In genomic region chr7:28640026-28640425, GRCh38 we compare ENCODE assay signal across 27 cellular contexts.
DNase-seq lines count a peak whose midpoint lies in the region; ATAC-seq, FAIRE-seq and TF ChIP-seq lines count a peak whose summit lies in the region.
"Had no signal": no experiment of that assay in that cellular context is flagged by ENCODE, and none has a peak within 500 bp of the region (broad histone marks: within the 10 kb centered on the region; RNA-seq: fewer than 3 reads in every experiment).

No MANE protein-coding gene starts in this region.

- H3K4me2 ChIP-seq in H1 (ENCODE audit: insufficient read depth in 1 of 2, low read depth in 2 of 2, low read length in 2 of 2): no peak overlapping the region
- no peak overlapping the region for H3K4me2 ChIP-seq in hepatocyte
- H3K4me2 ChIP-seq in trophoblast cell (ENCODE audit: low read length): no peak overlapping the region
- H3K4me2 ChIP-seq: BLaER1 had no signal

- no peak for TF ChIP-seq EP300 in H1 (IDR thresholded peaks at IDR 0.05; ENCODE audit: borderline replicate concordance in 1 of 2, low read depth in 2 of 2, low read length in 2 of 2)

- WGBS in H1 (ENCODE audit: extremely low coverage in 1 of 2, insufficient coverage in 1 of 2, insufficient read length in 1 of 2, insufficient replicate concordance in 2 of 2, low coverage in 1 of 2, low lambda C conversion rate in 2 of 2, missing lambda C conversion rate in 1 of 2), 2 experiments: 89% methylated on average over 3 of the region's 3 CpGs; no CpG with 5 or more reads in 1 of the 2 experiments
- WGBS in hepatocyte (ENCODE audit: low lambda C conversion rate, missing lambda C conversion rate): 71% methylated on average over 3 of the region's 3 CpGs
- no CpG with 5 or more reads among the region's 3 CpGs for WGBS in trophoblast cell (ENCODE audit: extremely low coverage, insufficient coverage, insufficient read length)

- H4K12ac ChIP-seq in trophoblast cell (ENCODE audit: low read depth, low read length): no peak overlapping the region

- H2AFZ ChIP-seq in H1 (ENCODE audit: low read length): no peak overlapping the region
- no peak overlapping the region for H2AFZ ChIP-seq in hepatocyte
- H2AFZ ChIP-seq in trophoblast cell (ENCODE audit: insufficient read depth, low read length, poor library complexity): no peak overlapping the region

- no peaks in the 10 kb centered on the region for H3K36me3 ChIP-seq in H1 (ENCODE audit: control insufficient read depth in 2 of 4, insufficient read depth in 4 of 4, low read length in 3 of 4)
- no peaks in the 10 kb centered on the region for H3K36me3 ChIP-seq in hepatocyte (replicated peaks; ENCODE audit: insufficient read depth, low read depth)
- no peaks in the 10 kb centered on the region for H3K36me3 ChIP-seq in trophoblast cell (ENCODE audit: control insufficient read depth in 1 of 2, insufficient read depth in 2 of 2, low read length in 2 of 2)
- H3K36me3 ChIP-seq: BE2C, BLaER1 had no signal

- H3K9ac ChIP-seq in H1 (replicated peaks in 1 of 4; ENCODE audit: extremely low read depth in 1 of 4, low read depth in 3 of 4, low read length in 3 of 4): no peak overlapping the region
- no peak overlapping the region for H3K9ac ChIP-seq in trophoblast cell (ENCODE audit: low read length)
- H3K9ac ChIP-seq: BLaER1 had no signal

- no peak overlapping the region for H2BK20ac ChIP-seq in H1 (ENCODE audit: low read length)

- H3K23ac ChIP-seq in H1 (ENCODE audit: insufficient read length) (no peak overlapping the region), trophoblast cell (ENCODE audit: low read length) (no peak overlapping the region)

- 0 out of 2 replicates have a peak overlapping the region, but pooled peaks have one; percentile 9 for H2BK15ac ChIP-seq in H1 (ENCODE audit: low read length)

- H3K56ac ChIP-seq in H1 (replicated peaks; ENCODE audit: insufficient read length, low read depth, low read length): no peak overlapping the region

- no peak overlapping the region for H2BK12ac ChIP-seq in H1 (ENCODE audit: low read depth, low read length)
- no peak overlapping the region for H2BK12ac ChIP-seq in trophoblast cell (ENCODE audit: low read length)

- H3K23me2 ChIP-seq in H1 (ENCODE audit: low read depth, low read length): no peaks in the 10 kb centered on the region

- TF ChIP-seq CTCF in H1 (IDR thresholded peaks at IDR 0.05; ENCODE audit: control extremely low read depth in 1 of 3, insufficient read depth in 1 of 3, low read depth in 1 of 3, low read length in 3 of 3) (no peak), hepatocyte (IDR thresholded peaks at IDR 0.05; ENCODE audit: poor library complexity) (no peak)

- no peak overlapping the region for H3K14ac ChIP-seq in H1 (ENCODE audit: insufficient read length)
- no peak overlapping the region for H3K14ac ChIP-seq in trophoblast cell (ENCODE audit: low read length)

- no peak for DNase-seq in H1 (ENCODE audit: low read depth in 1 of 2, low spot score in 2 of 2)
- DNase-seq in hepatocyte (ENCODE audit: low spot score): peak; percentile 33
- DNase-seq in trophoblast cell: peak; percentile 92 to 97
- no peak for DNase-seq in cardiac septum (ENCODE audit: low spot score)
- DNase-seq in NCI-H1694 treated with DMSO at 0.1 percent for 48 hours (lab: John Stamatoyannopoulos, UW): no peak
- DNase-seq: 8988T; ACHN; BE2C; C1 segment of cervical spinal cord; CD4-positive, alpha-beta memory T cell; CD4-positive, CD25-positive, alpha-beta regulatory T cell; CD8-positive, alpha-beta memory T cell; COR-L47; DMS 273 treated with DMSO at 0.1 percent for 48 hours; DMS153; DMS53; DMS79; DND-41; EL; GDM1 had no signal

- no peak for TF ChIP-seq POLR2A in H1 (IDR thresholded peaks at IDR 0.05; ENCODE audit: control extremely low read depth in 1 of 2, low read depth in 2 of 2, low read length in 2 of 2)

- POLR2A ChIA-PET in H1 (lab: Charles Lee; ENCODE audit: partially characterized antibody): no interaction called here

- H3K4me3 ChIP-seq in H1 (ENCODE audit: extremely low read depth in 1 of 4, insufficient read depth in 2 of 4, low read depth in 3 of 4, low read length in 4 of 4) (no peak overlapping the region), hepatocyte (no peak overlapping the region), trophoblast cell (ENCODE audit: low read depth, low read length) (no peak overlapping the region)
- H3K4me3 ChIP-seq: BLaER1, GM12878 had no signal

- H3K79me2 ChIP-seq in H1 (ENCODE audit: control insufficient read depth in 1 of 2, insufficient read depth in 2 of 2, low read length in 2 of 2): no peaks in the 10 kb centered on the region
- no peaks in the 10 kb centered on the region for H3K79me2 ChIP-seq in hepatocyte
- peaks cover 2% of the 10 kb centered on the region for H3K79me2 ChIP-seq in trophoblast cell (ENCODE audit: control insufficient read depth, insufficient read depth, low read length, poor library complexity)

- H3K9me3 ChIP-seq in H1 (ENCODE audit: insufficient read depth in 2 of 2, low read depth in 1 of 2, low read length in 1 of 2) (no peaks in the 10 kb centered on the region), hepatocyte (ENCODE audit: low read depth) (no peaks in the 10 kb centered on the region), trophoblast cell (ENCODE audit: insufficient read depth, low read depth, low read length) (no peaks in the 10 kb centered on the region)
- H3K9me3 ChIP-seq: BE2C, BLaER1 had no signal

- no peak overlapping the region for H3K18ac ChIP-seq in H1 (ENCODE audit: extremely low read depth, low read length)
- H3K18ac ChIP-seq in trophoblast cell (ENCODE audit: low read length): no peak overlapping the region

- H3K79me1 ChIP-seq in H1 (ENCODE audit: low read depth, low read length) (no peaks in the 10 kb centered on the region), trophoblast cell (ENCODE audit: low read length) (peaks cover 8% of the 10 kb centered on the region)

- H2BK120ac ChIP-seq in H1 (replicated peaks; ENCODE audit: low read depth, low read length) (no peak overlapping the region), trophoblast cell (ENCODE audit: insufficient read depth, low read length, poor library complexity) (no peak overlapping the region)

- H4K5ac ChIP-seq in H1 (ENCODE audit: insufficient read length, low read depth, low read length): no peak overlapping the region

- ATAC-seq in GM19397 (IDR thresholded peaks at IDR 0.05; ENCODE audit: unreplicated experiment) (no peak), GM21526 (IDR thresholded peaks at IDR 0.05; ENCODE audit: low FRiP score, unreplicated experiment) (no peak)
- ATAC-seq: GM12878 had no signal

- no peak overlapping the region for H4K8ac ChIP-seq in H1 (ENCODE audit: extremely low read depth, insufficient read depth, low read length)
- no peak overlapping the region for H4K8ac ChIP-seq in trophoblast cell (ENCODE audit: low read depth, low read length)

- H4K20me1 ChIP-seq in H1 (replicated peaks in 1 of 2; ENCODE audit: control insufficient read depth in 1 of 2, insufficient read depth in 2 of 2, low read length in 2 of 2) (no peaks in the 10 kb centered on the region), hepatocyte (ENCODE audit: insufficient read depth, poor library complexity, severe bottlenecking) (no peaks in the 10 kb centered on the region)
- H4K20me1 ChIP-seq: BLaER1 had no signal

- FAIRE-seq in H1 (lab: Jason Lieb, UNC): no peak
- FAIRE-seq: A204.1, GM12878, GM12892, GM18507 had no signal

- H2AK5ac ChIP-seq in H1 (ENCODE audit: low read depth, low read length) (no peak overlapping the region), trophoblast cell (ENCODE audit: low read length) (no peak overlapping the region)

- peaks cover 3 to 10% (median 6%) of the 10 kb centered on the region in 4 experiments; a peak in 3 of 7 replicates for H3K4me1 ChIP-seq in H1 (replicated peaks in 1 of 4; ENCODE audit: control insufficient read depth in 3 of 4, insufficient read depth in 4 of 4, low read length in 3 of 4)
- H3K4me1 ChIP-seq in hepatocyte (ENCODE audit: insufficient read depth): peaks cover 4% of the 10 kb centered on the region
- H3K4me1 ChIP-seq in trophoblast cell (ENCODE audit: control insufficient read depth in 1 of 2, insufficient read depth in 2 of 2, low read length in 2 of 2): peaks cover 7 to 12% of the 10 kb centered on the region in 2 experiments
- H3K4me1 ChIP-seq: BE2C, BLaER1 had no signal

- no peaks in the 10 kb centered on the region for H3K27me3 ChIP-seq in H1 (replicated peaks in 1 of 4; ENCODE audit: control insufficient read depth in 3 of 4, extremely low read depth in 1 of 4, insufficient read depth in 3 of 4, low read length in 3 of 4)
- H3K27me3 ChIP-seq in hepatocyte: no peaks in the 10 kb centered on the region
- no peaks in the 10 kb centered on the region for H3K27me3 ChIP-seq in trophoblast cell (ENCODE audit: insufficient read depth, low read length)
- H3K27me3 ChIP-seq: BE2C, BLaER1 had no signal

- no peak overlapping the region for H3K27ac ChIP-seq in H1 (ENCODE audit: low read depth, low read length)
- peak overlapping the region; percentile 21 for H3K27ac ChIP-seq in hepatocyte
- H3K27ac ChIP-seq in trophoblast cell (ENCODE audit: low read depth, low read length): no peak overlapping the region
- H3K27ac ChIP-seq: BLaER1 had no signal

- H2BK5ac ChIP-seq in H1 (ENCODE audit: low read depth, low read length) (no peak overlapping the region), trophoblast cell (ENCODE audit: low read depth, low read length, poor library complexity) (no peak overlapping the region)

- no peak overlapping the region for H4K91ac ChIP-seq in H1 (replicated peaks; ENCODE audit: insufficient read length, low read length)
- H4K91ac ChIP-seq in trophoblast cell (ENCODE audit: low read depth, low read length): no peak overlapping the region

- no peak for TF ChIP-seq RAD21 in H1 (IDR thresholded peaks at IDR 0.05 in 1 of 2, conservative IDR thresholded peaks at IDR 0.05 in 1 of 2; ENCODE audit: low read depth in 2 of 2, low read length in 2 of 2)

- CTCF ChIA-PET in H1 (lab: Charles Lee; ENCODE audit: partially characterized antibody): interaction anchor here (1.1 to 1.4 kb wide), 2 partner anchors 14 to 253 kb away, joined by 3 read pairs; no protein-coding TSS in a partner anchor

- H3K9me2 ChIP-seq in hepatocyte (replicated peaks; ENCODE audit: insufficient read depth): no peaks in the 10 kb centered on the region

- H3K4ac ChIP-seq in H1 (replicated peaks; ENCODE audit: insufficient read length, low read depth, low read length) (no peak overlapping the region), trophoblast cell (ENCODE audit: low read depth, low read length) (no peak overlapping the region)

- intact Hi-C loops in cardiac septum (cut with DNase I): no loop called here

TF ChIP-seq in H1, 55 proteins besides CTCF, POLR2A, EP300 and RAD21 (continues in another document):
- TF ChIP-seq MAFK (IDR thresholded peaks at IDR 0.05; ENCODE audit: low read depth, low read length): no peak
- TF ChIP-seq FOSL1 (IDR thresholded peaks at IDR 0.05; ENCODE audit: insufficient read depth, low read depth, low read length): no peak

Comparison
In these comparisons a context has a peak if more than half of its experiments do, and no peak if none do; other contexts are left out.
1. DNase-seq: peak in hepatocyte (single experiment) and trophoblast cell (2 of 2); none in H1 (0 of 2), cardiac septum (single experiment) and NCI-H1694 treated with DMSO at 0.1 percent for 48 hours (single experiment).